In the genomic region with DNA sequence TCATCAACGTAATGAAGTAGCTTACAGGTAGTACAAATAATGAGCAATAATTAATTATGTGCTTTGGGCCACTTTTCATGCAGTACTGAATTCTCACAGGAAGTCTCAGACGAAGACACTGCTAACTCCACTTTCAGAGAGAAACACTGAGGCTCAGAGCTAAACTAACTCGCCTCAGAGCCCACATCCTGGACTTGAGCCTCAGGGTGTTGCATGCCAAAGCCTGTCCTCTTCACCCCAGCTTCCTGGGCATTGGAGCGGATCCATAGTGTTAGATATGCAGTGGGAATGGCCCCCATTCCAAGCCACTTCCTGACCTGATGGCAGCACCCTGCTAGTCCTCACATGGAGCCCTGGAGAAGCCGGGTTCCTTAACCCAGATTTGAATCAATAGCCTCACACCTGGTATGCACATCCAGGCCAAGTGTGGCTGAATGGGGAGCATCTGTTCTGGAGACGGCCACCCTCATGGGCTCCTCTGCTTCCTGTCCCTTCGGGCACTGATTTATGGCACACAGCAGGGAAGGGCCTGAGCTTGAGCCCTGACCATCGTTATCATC, we compare ENCODE assay signal across 11 cellular contexts.
"Had no signal": no experiment of that assay in that cellular context is flagged by ENCODE, and none has a peak within 500 bp of the region (broad histone marks: within the 10 kb centered on the region; RNA-seq: fewer than 3 reads in every experiment).

No MANE protein-coding gene starts in this region.

- H3K27me3 ChIP-seq: heart right ventricle, right atrium auricular region, thyroid gland had no signal

- H3K4me1 ChIP-seq: thyroid gland had no signal

- H3K36me3 ChIP-seq: heart right ventricle, right atrium auricular region, thyroid gland had no signal

- H3K4me3 ChIP-seq: heart right ventricle, right atrium auricular region, skin epidermis, thyroid gland had no signal

- H3K9me3 ChIP-seq: right atrium auricular region, thyroid gland had no signal

- ATAC-seq: activated CD4-positive, CD25-positive, alpha-beta regulatory T cell treated with anti-CD3 and anti-CD28 coated beads, Interleukin-2, amount 50 U/mL, for 24 hours; heart right ventricle; left ventricle myocardium superior had no signal

- H3K27ac ChIP-seq: right atrium auricular region, skin epidermis, thyroid gland had no signal

- DNase-seq: activated CD4-positive, alpha-beta T cell treated with anti-CD3 and anti-CD28 coated beads, Interleukin-2, amount 50 U/mL, for 4 hours; activated gamma-delta T cell; activated T-cell treated with anti-CD3 and anti-CD28 coated beads, Interleukin-2, amount 50 U/mL, for 48 hours; aorta; heart right ventricle; islet precursor cell; left ventricle myocardium superior; thyroid gland had no signal
